In genomic region chr2:217477583-217477982, GRCh38 we compare ENCODE assay signal across 1 cellular context.
TF ChIP-seq lines count a peak whose summit lies in the region.

No MANE protein-coding gene starts in this region.

TF ChIP-seq in H1, 55 proteins besides CTCF, POLR2A, EP300 and RAD21:
- TF ChIP-seq SRF (IDR thresholded peaks at IDR 0.05; ENCODE audit: low read depth, low read length) (no peak), ATF2 (IDR thresholded peaks at IDR 0.05; ENCODE audit: low read length) (no peak), CBX8 (IDR thresholded peaks at IDR 0.05; ENCODE audit: borderline replicate concordance, low read depth, low read length) (no peak), CHD7 (IDR thresholded peaks at IDR 0.05; ENCODE audit: insufficient replicate concordance, low read length) (no peak), SIN3A (conservative IDR thresholded peaks at IDR 0.05 in 1 of 2, IDR thresholded peaks at IDR 0.05 in 1 of 2; ENCODE audit: low read depth in 1 of 2, low read length in 2 of 2) (no peak), BCL11A (IDR thresholded peaks at IDR 0.05; ENCODE audit: low read depth in 2 of 2, low read length in 2 of 2) (no peak), POU5F1 (IDR thresholded peaks at IDR 0.05; ENCODE audit: low read depth, low read length) (no peak), CBX5 (IDR thresholded peaks at IDR 0.05; ENCODE audit: low read depth, low read length) (no peak), TAF7 (optimal IDR thresholded peaks at IDR 0.05; ENCODE audit: borderline replicate concordance, low read depth, low read length) (no peak), TEAD4 (IDR thresholded peaks at IDR 0.05; ENCODE audit: low read depth, low read length) (no peak), PHF8 (conservative IDR thresholded peaks at IDR 0.05; ENCODE audit: low read depth, low read length) (no peak), HDAC6 (IDR thresholded peaks at IDR 0.05; ENCODE audit: low read depth, low read length) (no peak), GABPA (IDR thresholded peaks at IDR 0.05; ENCODE audit: borderline replicate concordance, insufficient read depth, low read length) (no peak), POLR2AphosphoS5 (IDR thresholded peaks at IDR 0.05; ENCODE audit: low read depth, low read length) (no peak), CHD1 (IDR thresholded peaks at IDR 0.05; ENCODE audit: low read depth, low read length) (no peak), RNF2 (IDR thresholded peaks at IDR 0.05; ENCODE audit: borderline replicate concordance, low read depth, low read length, missing control alignments, poor library complexity, severe bottlenecking) (no peak), BACH1 (IDR thresholded peaks at IDR 0.05; ENCODE audit: low read length) (no peak), EZH2 (IDR thresholded peaks at IDR 0.05; ENCODE audit: low read depth, low read length, severe bottlenecking) (no peak), NRF1 (IDR thresholded peaks at IDR 0.05; ENCODE audit: low read depth, low read length) (no peak)
